Comparison of ENCODE assay signal across 14 cellular contexts in genomic region chr7:34277016-34277800, GRCh38.
DNase-seq lines count a peak whose midpoint lies in the region; ATAC-seq and TF ChIP-seq lines count a peak whose summit lies in the region.
"Had no signal": no experiment of that assay in that cellular context is flagged by ENCODE, and none has a peak within 500 bp of the region (broad histone marks: within the 10 kb centered on the region; RNA-seq: fewer than 3 reads in every experiment).

No MANE protein-coding gene starts in this region.

- DNase-seq in GM12865 (ENCODE audit: low read depth) (peak; percentile 9), GM23248 (peak; percentile 68), MV-4-11 (lab: John Stamatoyannopoulos, UW) (peak; percentile 93), epithelial cell of esophagus (ENCODE audit: low read depth) (peak; percentile 43), RKO (ENCODE audit: low spot score) (no peak), chondrocyte (ENCODE audit: low spot score) (no peak), NCI-H1694 (lab: John Stamatoyannopoulos, UW) (no peak)
- DNase-seq: activated CD4-positive, alpha-beta memory T cell treated with anti-CD3 and anti-CD28 coated beads, Interleukin-2, amount 10 ng/mL, durations not matched to agents 7 days and 5 days; natural killer cell; stimulated activated CD4-positive, alpha-beta T cell treated with anti-CD3 and anti-CD28 coated beads, Interleukin-2, amount 100 ng/mL, for 48 hours; thyroid gland had no signal

- H3F3A ChIP-seq in GM23248 (ENCODE audit: insufficient read depth): peaks cover 12% of the 10 kb centered on the region

- no peaks in the 10 kb centered on the region for H3K36me3 Mint-ChIP-seq in chondrocyte (ENCODE audit: low read depth)
- H3K36me3 Mint-ChIP-seq: natural killer cell had no signal

- H3K36me3 ChIP-seq in GM23248 (ENCODE audit: low read depth): no peaks in the 10 kb centered on the region
- H3K36me3 ChIP-seq: thyroid gland had no signal

- H3K4me2 ChIP-seq in GM23248 (ENCODE audit: unreplicated experiment): peak overlapping the region; percentile 3
- H3K4me2 ChIP-seq: hepatocyte, KMS-11 had no signal

- H3K9me2 ChIP-seq in GM23248 (ENCODE audit: insufficient read depth): no peaks in the 10 kb centered on the region

- H3K27me3 ChIP-seq in GM23248 (replicated peaks; ENCODE audit: insufficient read depth): no peaks in the 10 kb centered on the region
- H3K27me3 ChIP-seq: hepatocyte, thyroid gland had no signal

- in situ Hi-C loops in GM23248 (cut with MboI): no loop called here

- no peak overlapping the region for H3K4me3 ChIP-seq in GM12865 (ENCODE audit: low read depth, low read length)
- H3K4me3 ChIP-seq in GM23248: no peak overlapping the region
- no peak overlapping the region for H3K4me3 ChIP-seq in epithelial cell of esophagus (ENCODE audit: low read length)
- H3K4me3 ChIP-seq: hepatocyte, thyroid gland had no signal

- no peaks in the 10 kb centered on the region for H4K20me1 ChIP-seq in GM23248 (ENCODE audit: insufficient read depth)

- no peaks in the 10 kb centered on the region for H3K4me1 Mint-ChIP-seq in chondrocyte (ENCODE audit: low read depth)
- H3K4me1 Mint-ChIP-seq: natural killer cell had no signal

- peaks cover 19% of the 10 kb centered on the region for H3K4me1 ChIP-seq in GM23248 (ENCODE audit: insufficient read depth)
- H3K4me1 ChIP-seq: thyroid gland had no signal

- 67 to 69% methylated on average over 7 of the region's 7 CpGs for WGBS in GM23248 (ENCODE audit: low coverage in 1 of 2, low lambda C conversion rate in 2 of 2, missing lambda C conversion rate in 2 of 2), 2 experiments

- H3K27ac Mint-ChIP-seq in chondrocyte (ENCODE audit: unreplicated experiment): no peak overlapping the region
- H3K27ac Mint-ChIP-seq: activated CD4-positive, alpha-beta memory T cell treated with anti-CD3 and anti-CD28 coated beads, Interleukin-2, amount 10 ng/mL, durations not matched to agents 7 days and 5 days; natural killer cell had no signal

- peak overlapping the region; percentile 57 for H3K27ac ChIP-seq in GM23248
- H3K27ac ChIP-seq: hepatocyte, KMS-11, thyroid gland had no signal

- peaks cover 3% of the 10 kb centered on the region for H3K27me3 Mint-ChIP-seq in chondrocyte (ENCODE audit: low read depth)
- H3K27me3 Mint-ChIP-seq: activated CD4-positive, alpha-beta memory T cell treated with anti-CD3 and anti-CD28 coated beads, Interleukin-2, amount 10 ng/mL, durations not matched to agents 7 days and 5 days had no signal

- H3K79me2 ChIP-seq in GM23248 (ENCODE audit: insufficient read depth): no peaks in the 10 kb centered on the region
- H3K79me2 ChIP-seq: hepatocyte had no signal

- no peaks in the 10 kb centered on the region for H3K9me3 Mint-ChIP-seq in chondrocyte (ENCODE audit: low read depth)

- peak overlapping the region; percentile 3; the same call in 1 of the 2 replicates for H2AFZ ChIP-seq in GM23248
- H2AFZ ChIP-seq: hepatocyte had no signal

- no peaks in the 10 kb centered on the region for H3K9me3 ChIP-seq in GM23248 (ENCODE audit: low read depth)
- H3K9me3 ChIP-seq: thyroid gland had no signal

- H3K9ac ChIP-seq in GM23248: peak overlapping the region; percentile 8; the same call in 1 of the 2 replicates
- H3K9ac ChIP-seq: KMS-11 had no signal

- no peak overlapping the region for H3K4me3 Mint-ChIP-seq in chondrocyte (ENCODE audit: unreplicated experiment)
- H3K4me3 Mint-ChIP-seq: activated CD4-positive, alpha-beta memory T cell treated with anti-CD3 and anti-CD28 coated beads, Interleukin-2, amount 10 ng/mL, durations not matched to agents 7 days and 5 days; natural killer cell had no signal

- no peak for TF ChIP-seq CTCF in GM12865 (IDR thresholded peaks at IDR 0.05; ENCODE audit: insufficient read depth, low read depth, low read length, missing control alignments)
- no peak for TF ChIP-seq CTCF in epithelial cell of esophagus (IDR thresholded peaks at IDR 0.05; ENCODE audit: insufficient read depth, low read depth, low read length, missing control alignments)
- TF ChIP-seq CTCF in chondrocyte (IDR thresholded peaks at IDR 0.05): no peak

- ATAC-seq in HG03139 (IDR thresholded peaks at IDR 0.05; ENCODE audit: unreplicated experiment): no peak
- ATAC-seq: natural killer cell had no signal

Comparison
In these comparisons a context has a peak if more than half of its experiments do, and no peak if none do; other contexts are left out.
1. DNase-seq: peak in GM12865 (single experiment), GM23248 (single experiment), MV-4-11 (single experiment) and epithelial cell of esophagus (single experiment); none in RKO (single experiment), chondrocyte (single experiment) and NCI-H1694 (single experiment).